In genomic region chr11:61689164-61689496, GRCh38 we compare ENCODE assay signal across 17 cellular contexts. TPM values are rescaled to one million over a fixed set of nuclear protein-coding genes. Genes with fewer than 3 reads are reported as not detected.
DNase-seq lines count a peak whose midpoint lies in the region; ATAC-seq and TF ChIP-seq lines count a peak whose summit lies in the region.
"Had no signal": no experiment of that assay in that cellular context is flagged by ENCODE, and none has a peak within 500 bp of the region (broad histone marks: within the 10 kb centered on the region; RNA-seq: fewer than 3 reads in every experiment).

No MANE protein-coding gene starts in this region.

- H3K27ac ChIP-seq in C4-2B, result peak overlapping the region; percentile 82
- H3K27ac ChIP-seq in esophagus muscularis mucosa (replicated peaks in 1 of 4), result peak overlapping the region; percentile 75 to 89 (median 84)
- peak overlapping the region; percentile 91 to 93 for H3K27ac ChIP-seq in prostate gland

- TF ChIP-seq POLR2A in esophagus muscularis mucosa (IDR thresholded peaks at IDR 0.05; ENCODE audit: low read depth) (no peak), prostate gland (IDR thresholded peaks at IDR 0.05) (no peak)

- 40% methylated on average over 3 of the region's 3 CpGs for WGBS in esophagus muscularis mucosa
- 67% methylated on average over 3 of the region's 3 CpGs for WGBS in prostate gland

- peaks cover 3% of the 10 kb centered on the region for H3K4me1 Mint-ChIP-seq in T-helper 17 cell

- no peaks in the 10 kb centered on the region for H3K36me3 Mint-ChIP-seq in T-helper 17 cell (ENCODE audit: low read depth)
- H3K36me3 Mint-ChIP-seq: natural killer cell treated with Interleukin-12 subunit alpha and Interleukin-12 subunit beta and Interleukin-15 and Interleukin-18, amount 100 ng/mL, for 72 hours had no signal

- intact Hi-C loops in esophagus muscularis mucosa (cut with DNase I) (no loop called here), prostate gland (cut with DNase I) (no loop called here)

- H3K4me1 ChIP-seq in esophagus muscularis mucosa (peaks cover 17 to 66% (median 56%) of the 10 kb centered on the region in 4 donors), prostate gland (replicated peaks) (peaks cover 29% of the 10 kb centered on the region)

- H3K4me3 ChIP-seq in esophagus muscularis mucosa (peak overlapping the region in 3 of 4 donors; percentile 18 to 33 (median 23)), prostate gland (no peak overlapping the region)
- H3K4me3 ChIP-seq: left lung, SK-N-MC, testis had no signal

- no peak for TF ChIP-seq CTCF in C4-2B (conservative IDR thresholded peaks at IDR 0.05)
- no peak for TF ChIP-seq CTCF in esophagus muscularis mucosa (IDR thresholded peaks at IDR 0.05)
- no peak for TF ChIP-seq CTCF in prostate gland (IDR thresholded peaks at IDR 0.05)

- DNase-seq in T-helper 17 cell, result no peak
- DNase-seq in esophagus muscularis mucosa (ENCODE audit: extremely low spot score), result no peak
- no peak for DNase-seq in prostate gland (ENCODE audit: low spot score)
- no peak for DNase-seq in mucosa of gallbladder (ENCODE audit: low spot score)
- no peak for DNase-seq in dedifferentiated amniotic fluid mesenchymal stem cell (ENCODE audit: extremely low spot score)
- DNase-seq: activated CD4-positive, alpha-beta T cell treated with anti-CD3 and anti-CD28 coated beads for 4 hours; activated naive CD4-positive, alpha-beta T cell; NCI-H2029 treated with DMSO at 0.1 percent for 48 hours; NCI-H526 had no signal

- no peak for TF ChIP-seq EP300 in esophagus muscularis mucosa (IDR thresholded peaks at IDR 0.05)

- ATAC-seq in T-helper 17 cell (no peak), GM18858 (IDR thresholded peaks at IDR 0.05; ENCODE audit: unreplicated experiment) (no peak), GM19463 (IDR thresholded peaks at IDR 0.05; ENCODE audit: unreplicated experiment) (no peak)
- ATAC-seq: natural killer cell treated with Interleukin-12 subunit alpha and Interleukin-12 subunit beta and Interleukin-15 and Interleukin-18, amount 100 ng/mL, for 72 hours had no signal

- H3K27ac Mint-ChIP-seq in T-helper 17 cell, result peak overlapping the region; percentile 63
- H3K27ac Mint-ChIP-seq: natural killer cell treated with Interleukin-12 subunit alpha and Interleukin-12 subunit beta and Interleukin-15 and Interleukin-18, amount 100 ng/mL, for 72 hours had no signal

- H3K9me3 ChIP-seq in T-helper 17 cell (ENCODE audit: control insufficient read depth, low read length, poor library complexity, severe bottlenecking) (no peaks in the 10 kb centered on the region), esophagus muscularis mucosa (no peaks in the 10 kb centered on the region), prostate gland (no peaks in the 10 kb centered on the region)
- H3K9me3 ChIP-seq: left lung, testis had no signal

- H3K36me3 ChIP-seq in esophagus muscularis mucosa, result no peaks in the 10 kb centered on the region
- no peaks in the 10 kb centered on the region for H3K36me3 ChIP-seq in prostate gland
- H3K36me3 ChIP-seq: left lung had no signal

- H3K27me3 Mint-ChIP-seq in T-helper 17 cell, result peaks cover 8% of the 10 kb centered on the region

- H3K4me3 Mint-ChIP-seq in T-helper 17 cell, result no peak overlapping the region
- H3K4me3 Mint-ChIP-seq: natural killer cell treated with Interleukin-12 subunit alpha and Interleukin-12 subunit beta and Interleukin-15 and Interleukin-18, amount 100 ng/mL, for 72 hours had no signal

- peaks cover 0 to 9% (median 0%) of the 10 kb centered on the region in 4 donors for H3K27me3 ChIP-seq in esophagus muscularis mucosa
- H3K27me3 ChIP-seq in prostate gland (replicated peaks; ENCODE audit: insufficient read depth), result no peaks in the 10 kb centered on the region
- H3K27me3 ChIP-seq: testis had no signal

RNA-seq across cellular contexts. Expression of gene DAGLA, which starts 8.9 kb away (rescaled TPM):
- total RNA-seq in T-helper 17 cell (1 to 10 TPM; 1.3 to 2.1 TPM), esophagus muscularis mucosa (1 to 10 TPM; 1.5 to 4.9 (median 3.8) TPM), prostate gland (10 to 100 TPM; 10.8 to 12.2 TPM), mucosa of gallbladder (10.6 TPM)
- total RNA-seq: OCI-LY7 had no signal

Comparison
In these comparisons a context has a peak if more than half of its experiments do, and no peak if none do; other contexts are left out.
1. H3K4me3 ChIP-seq: peak in esophagus muscularis mucosa (3 of 4); none in prostate gland (0 of 2).
2. Peak in every context shown above with its lines, with median percentiles within 50 percentile points of each other: H3K27ac ChIP-seq.